In genomic region chr18:41395695-41396094, GRCh38 we compare ENCODE assay signal across 16 cellular contexts.
A peak's percentile ranks its signal among the peaks of the same experiment; 100 is the strongest.
DNase-seq lines count a peak whose midpoint lies in the region; ATAC-seq and TF ChIP-seq lines count a peak whose summit lies in the region.
"Had no signal": no experiment of that assay in that cellular context is flagged by ENCODE, and none has a peak within 500 bp of the region (broad histone marks: within the 10 kb centered on the region; RNA-seq: fewer than 3 reads in every experiment).

No MANE protein-coding gene starts in this region.

- H3K27ac ChIP-seq in PC-3 (ENCODE audit: low read length): peak overlapping the region; percentile 90
- H3K27ac ChIP-seq: gastrocnemius medialis, Peyer's patch had no signal

- no peak overlapping the region for H2AFZ ChIP-seq in PC-3 (ENCODE audit: low read length)

- no peaks in the 10 kb centered on the region for H3K36me3 ChIP-seq in PC-3 (ENCODE audit: low read depth, low read length)
- H3K36me3 ChIP-seq: gastrocnemius medialis, Peyer's patch had no signal

- no peaks in the 10 kb centered on the region for H3K36me3 Mint-ChIP-seq in stimulated activated effector memory CD8-positive, alpha-beta T cell treated with anti-CD3 and anti-CD28 coated beads, Interleukin-12 subunit alpha, Interleukin-12 subunit beta, amount 100 ng/mL, for 72 hours
- H3K36me3 Mint-ChIP-seq: activated CD8-positive, alpha-beta memory T cell treated with anti-CD3 and anti-CD28 coated beads, Interleukin-2, amount 10 ng/mL, durations not matched to agents 7 days and 5 days; brain had no signal

- H3F3A ChIP-seq in PC-3 (ENCODE audit: low read length, unreplicated experiment): no peaks in the 10 kb centered on the region

- H3K4me2 ChIP-seq in PC-3 (ENCODE audit: low read length): peak overlapping the region; percentile 34; the same call in 1 of the 2 replicates

- no peak overlapping the region for H3K9ac ChIP-seq in PC-3 (ENCODE audit: low read length)

- no peaks in the 10 kb centered on the region for H4K20me1 ChIP-seq in PC-3 (ENCODE audit: low read length)

- peaks cover 5% of the 10 kb centered on the region for H3K9me3 Mint-ChIP-seq in stimulated activated effector memory CD8-positive, alpha-beta T cell treated with anti-CD3 and anti-CD28 coated beads, Interleukin-12 subunit alpha, Interleukin-12 subunit beta, amount 100 ng/mL, for 72 hours
- H3K9me3 Mint-ChIP-seq: brain had no signal

- H3K4me1 ChIP-seq in PC-3 (ENCODE audit: insufficient read depth, low read length): peaks cover 23% of the 10 kb centered on the region
- H3K4me1 ChIP-seq: gastrocnemius medialis, Peyer's patch had no signal

- H3K4me3 ChIP-seq in PC-3 (ENCODE audit: low read length) (no peak overlapping the region), fibroblast of pulmonary artery (replicated peaks; ENCODE audit: low read depth, low read length) (no peak overlapping the region)
- H3K4me3 ChIP-seq: gastrocnemius medialis, Peyer's patch had no signal

- POLR2A ChIA-PET in PC-3 (lab: Charles Lee; ENCODE audit: unreplicated experiment): no interaction called here

- no peaks in the 10 kb centered on the region for H3K9me3 ChIP-seq in PC-3 (ENCODE audit: low read length)
- H3K9me3 ChIP-seq: gastrocnemius medialis, Peyer's patch had no signal

- H3K4me1 Mint-ChIP-seq in stimulated activated effector memory CD8-positive, alpha-beta T cell treated with anti-CD3 and anti-CD28 coated beads, Interleukin-12 subunit alpha, Interleukin-12 subunit beta, amount 100 ng/mL, for 72 hours: no peaks in the 10 kb centered on the region
- H3K4me1 Mint-ChIP-seq: activated B cell treated with CpG ODN at 0.5 μM for 24 hours; activated CD8-positive, alpha-beta memory T cell treated with anti-CD3 and anti-CD28 coated beads, Interleukin-2, amount 10 ng/mL, durations not matched to agents 7 days and 5 days had no signal

- DNase-seq in A172 (ENCODE audit: low spot score) (peak; percentile 58), HT-29 (ENCODE audit: low spot score) (peak; percentile 26), PC-3 (peak; percentile 73), fibroblast of pulmonary artery (ENCODE audit: low read depth) (peak; percentile 17)
- DNase-seq in stimulated activated effector memory CD8-positive, alpha-beta T cell treated with anti-CD3 and anti-CD28 coated beads, Interleukin-12 subunit alpha, Interleukin-12 subunit beta, amount 100 ng/mL, for 72 hours (ENCODE audit: low spot score in 2 of 2): no peak
- DNase-seq: activated B cell treated with CpG ODN at 0.5 μM for 24 hours; activated CD8-positive, alpha-beta memory T cell treated with anti-CD3 and anti-CD28 coated beads, Interleukin-2, amount 10 ng/mL, durations not matched to agents 7 days and 5 days; DMS79; effector memory CD8-positive, alpha-beta T cell; gastrocnemius medialis; MM.1S; Peyer's patch had no signal

- no peaks in the 10 kb centered on the region for H3K9me2 ChIP-seq in PC-3 (replicated peaks; ENCODE audit: low read length)

- H3K79me2 ChIP-seq in PC-3 (ENCODE audit: low read length): no peaks in the 10 kb centered on the region

- no TSS peak for BruUV-seq in PC-3 (replicated peaks; lab: Mats Ljungman, UMichigan)

- no peaks in the 10 kb centered on the region for H3K27me3 ChIP-seq in PC-3 (ENCODE audit: low read length)
- H3K27me3 ChIP-seq: gastrocnemius medialis, Peyer's patch had no signal

- peak; percentile 45; the same call in 1 of the 2 replicates for TF ChIP-seq CTCF in PC-3 (conservative IDR thresholded peaks at IDR 0.05; ENCODE audit: low read depth, low read length)
- peak; percentile 20 for TF ChIP-seq CTCF in fibroblast of pulmonary artery (IDR thresholded peaks at IDR 0.05; ENCODE audit: low read length, missing control alignments)

- no peak overlapping the region for H3K4me3 Mint-ChIP-seq in stimulated activated effector memory CD8-positive, alpha-beta T cell treated with anti-CD3 and anti-CD28 coated beads, Interleukin-12 subunit alpha, Interleukin-12 subunit beta, amount 100 ng/mL, for 72 hours
- H3K4me3 Mint-ChIP-seq: activated B cell treated with CpG ODN at 0.5 μM for 24 hours; activated CD8-positive, alpha-beta memory T cell treated with anti-CD3 and anti-CD28 coated beads, Interleukin-2, amount 10 ng/mL, durations not matched to agents 7 days and 5 days; brain; effector memory CD8-positive, alpha-beta T cell had no signal

- H3K27ac Mint-ChIP-seq in stimulated activated effector memory CD8-positive, alpha-beta T cell treated with anti-CD3 and anti-CD28 coated beads, Interleukin-12 subunit alpha, Interleukin-12 subunit beta, amount 100 ng/mL, for 72 hours: no peak overlapping the region
- H3K27ac Mint-ChIP-seq: activated B cell treated with CpG ODN at 0.5 μM for 24 hours; activated CD8-positive, alpha-beta memory T cell treated with anti-CD3 and anti-CD28 coated beads, Interleukin-2, amount 10 ng/mL, durations not matched to agents 7 days and 5 days; brain; effector memory CD8-positive, alpha-beta T cell had no signal

- CTCF ChIA-PET in PC-3 (lab: Charles Lee): interaction anchor here (0.9 kb wide), 1 partner anchor 106 kb away, joined by 4 read pairs; no protein-coding TSS in a partner anchor

- intact Hi-C loops in PC-3 (cut with micrococcal nuclease): loop anchor here (1.0 to 10.0 kb wide), 6 partner anchors 67 to 941 kb away; no protein-coding TSS in a partner anchor

- ATAC-seq in PC-3 (peak; percentile 81), GM18520 (IDR thresholded peaks at IDR 0.05; ENCODE audit: unreplicated experiment) (no peak), GM18511 (IDR thresholded peaks at IDR 0.05; ENCODE audit: unreplicated experiment) (no peak), HG02610 (IDR thresholded peaks at IDR 0.05; ENCODE audit: unreplicated experiment) (no peak)
- no peak for ATAC-seq in stimulated activated effector memory CD8-positive, alpha-beta T cell treated with anti-CD3 and anti-CD28 coated beads, Interleukin-12 subunit alpha, Interleukin-12 subunit beta, amount 100 ng/mL, for 72 hours
- ATAC-seq: activated CD8-positive, alpha-beta memory T cell treated with anti-CD3 and anti-CD28 coated beads, Interleukin-2, amount 10 ng/mL, durations not matched to agents 7 days and 5 days; effector memory CD8-positive, alpha-beta T cell; gastrocnemius medialis had no signal

Comparison
In these comparisons a context has a peak if more than half of its experiments do, and no peak if none do; other contexts are left out.
1. DNase-seq: peak in A172 (single experiment), HT-29 (single experiment), PC-3 (single experiment) and fibroblast of pulmonary artery (single experiment); none in stimulated activated effector memory CD8-positive, alpha-beta T cell treated with anti-CD3 and anti-CD28 coated beads, Interleukin-12 subunit alpha, Interleukin-12 subunit beta, amount 100 ng/mL, for 72 hours (0 of 2).